Comparison of ENCODE assay signal across 8 cellular contexts in genomic region chr2:47521666-47522285, GRCh38. TPM values are rescaled to one million over a fixed set of nuclear protein-coding genes. Genes with fewer than 3 reads are reported as not detected.
DNase-seq lines count a peak whose midpoint lies in the region; ATAC-seq and TF ChIP-seq lines count a peak whose summit lies in the region.

No MANE protein-coding gene starts in this region.

- H3K4me1 ChIP-seq in transverse colon, result peaks cover 0 to 14% (median 12%) of the 10 kb centered on the region in 4 donors

- peaks cover 12% of the 10 kb centered on the region for H3K4me1 Mint-ChIP-seq in activated naive CD4-positive, alpha-beta T cell treated with anti-CD3 and anti-CD28 coated beads, Interleukin-2, amount 50 U/mL, for 24 hours
- H3K4me1 Mint-ChIP-seq in glutamatergic neuron (ENCODE audit: low read depth, unreplicated experiment), result peaks cover 5% of the 10 kb centered on the region

- no peak overlapping the region for H3K27ac ChIP-seq in transverse colon

- TF ChIP-seq POLR2A in transverse colon (IDR thresholded peaks at IDR 0.05), result no peak

- H3K27me3 Mint-ChIP-seq in activated naive CD4-positive, alpha-beta T cell treated with anti-CD3 and anti-CD28 coated beads, Interleukin-2, amount 50 U/mL, for 24 hours, result no peaks in the 10 kb centered on the region
- H3K27me3 Mint-ChIP-seq in glutamatergic neuron (ENCODE audit: unreplicated experiment), result no peaks in the 10 kb centered on the region

- H3K4me3 ChIP-seq in transverse colon, result peak overlapping the region in 3 of 4 donors; percentile 17 to 46 (median 37)

- H3K36me3 Mint-ChIP-seq in activated naive CD4-positive, alpha-beta T cell treated with anti-CD3 and anti-CD28 coated beads, Interleukin-2, amount 50 U/mL, for 24 hours, result no peaks in the 10 kb centered on the region
- no peaks in the 10 kb centered on the region for H3K36me3 Mint-ChIP-seq in glutamatergic neuron (ENCODE audit: unreplicated experiment)

- no peak for DNase-seq in activated naive CD4-positive, alpha-beta T cell treated with anti-CD3 and anti-CD28 coated beads, Interleukin-2, amount 50 U/mL, for 16 hours
- DNase-seq in T-helper 9 cell (peak; percentile 2), glutamatergic neuron (no peak), transverse colon (no peak), NCI-H226 (no peak), NCI-H1092 (lab: John Stamatoyannopoulos, UW) (no peak)

- H3K9me3 Mint-ChIP-seq in activated naive CD4-positive, alpha-beta T cell treated with anti-CD3 and anti-CD28 coated beads, Interleukin-2, amount 50 U/mL, for 24 hours, result no peaks in the 10 kb centered on the region
- H3K9me3 Mint-ChIP-seq in glutamatergic neuron (ENCODE audit: unreplicated experiment), result peaks cover 3% of the 10 kb centered on the region

- H3K27ac Mint-ChIP-seq in activated naive CD4-positive, alpha-beta T cell treated with anti-CD3 and anti-CD28 coated beads, Interleukin-2, amount 50 U/mL, for 24 hours, result peak overlapping the region; percentile 30
- no peak overlapping the region for H3K27ac Mint-ChIP-seq in glutamatergic neuron (ENCODE audit: unreplicated experiment)

- WGBS in transverse colon (ENCODE audit: low coverage in 1 of 2), 2 donors, result 25% methylated on average over 13 of the region's 22 CpGs; no CpG with 5 or more reads in 1 of the 2 donors

- ATAC-seq in HG03097 (IDR thresholded peaks at IDR 0.05; ENCODE audit: low FRiP score, unreplicated experiment), result no peak

- peaks cover 24% of the 10 kb centered on the region for H3K27me3 ChIP-seq in transverse colon

- no peak for TF ChIP-seq EP300 in transverse colon (IDR thresholded peaks at IDR 0.05; ENCODE audit: low read depth)

- no peaks in the 10 kb centered on the region for H3K9me3 ChIP-seq in transverse colon

- TF ChIP-seq CTCF in glutamatergic neuron (IDR thresholded peaks at IDR 0.05; ENCODE audit: partially characterized antibody, unreplicated experiment), result no peak
- TF ChIP-seq CTCF in transverse colon (IDR thresholded peaks at IDR 0.05), result no peak

- peak overlapping the region; percentile 93 for H3K4me3 Mint-ChIP-seq in activated naive CD4-positive, alpha-beta T cell treated with anti-CD3 and anti-CD28 coated beads, Interleukin-2, amount 50 U/mL, for 24 hours
- H3K4me3 Mint-ChIP-seq in glutamatergic neuron (ENCODE audit: unreplicated experiment), result peak overlapping the region; percentile 46

- no peaks in the 10 kb centered on the region for H3K36me3 ChIP-seq in transverse colon

- in situ Hi-C loops in transverse colon (cut with MboI; ENCODE audit: low pct_ligation_motif_present in 1 of 4, low pct_unique_long_range_greater_than_20kb in 1 of 4, low sequenced_read_pairs in 3 of 4), result no loop called here

- intact Hi-C loops in transverse colon (cut with DNase I; ENCODE audit: low total_unique reads), result no loop called here

RNA-seq across cellular contexts. Expression of gene KCNK12, which starts 49.0 kb away (rescaled TPM):
- 2.4 TPM for total RNA-seq in glutamatergic neuron (ENCODE audit: unreplicated experiment)
- total RNA-seq in transverse colon, result under 1 TPM in 1 of 4 donors, not detected in 3; 0.16 TPM
